ENCODE assay signal across 8 cellular contexts in the genomic region with DNA sequence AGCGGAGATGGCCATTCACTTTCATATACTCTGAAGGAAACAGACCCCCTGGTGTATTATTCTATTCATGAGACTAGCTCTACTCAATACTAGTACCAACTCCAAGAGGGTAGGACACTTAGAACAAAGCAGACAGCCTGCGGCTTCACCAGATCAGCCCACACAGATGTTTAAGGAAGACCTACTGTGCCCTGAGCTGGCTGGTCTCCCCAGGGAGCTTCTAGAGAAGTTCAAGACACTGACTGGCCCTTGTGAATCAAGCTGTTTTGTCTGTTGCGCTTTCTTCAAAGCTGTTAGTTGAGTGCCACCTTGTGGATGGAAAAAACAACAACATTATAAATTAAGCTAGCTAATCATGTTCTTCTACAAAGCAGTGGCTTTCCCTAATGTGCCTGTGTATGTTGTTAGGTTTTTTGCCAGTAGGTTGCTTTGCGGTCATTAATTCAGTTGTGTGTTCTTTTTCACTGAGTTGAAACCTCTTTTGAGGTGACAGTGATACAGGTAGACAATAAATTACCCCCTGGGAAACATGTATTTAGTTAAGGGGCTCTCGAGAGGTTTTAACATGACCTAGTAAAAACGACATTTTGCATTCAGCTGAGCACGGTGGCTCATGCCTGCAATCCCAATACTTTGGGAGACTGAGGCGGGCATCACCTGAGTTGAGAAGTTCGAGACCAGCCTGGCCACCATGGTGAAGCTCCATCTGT.
DNase-seq lines count a peak whose midpoint lies in the region; ATAC-seq and TF ChIP-seq lines count a peak whose summit lies in the region.

No MANE protein-coding gene starts in this region.

- H3K36me3 ChIP-seq in DOHH2 (ENCODE audit: control insufficient read depth, low read length): no peaks in the 10 kb centered on the region
- no peaks in the 10 kb centered on the region for H3K36me3 ChIP-seq in HAP-1 (replicated peaks)

- peaks cover 23% of the 10 kb centered on the region; the same call in 1 of the 2 replicates for H3K27me3 ChIP-seq in DOHH2 (ENCODE audit: control insufficient read depth, low read length)
- no peaks in the 10 kb centered on the region for H3K27me3 ChIP-seq in HAP-1 (ENCODE audit: low read depth)

- H3K9me2 ChIP-seq in DOHH2 (replicated peaks; ENCODE audit: control insufficient read depth, low read length): no peaks in the 10 kb centered on the region

- in situ Hi-C loops in HAP-1 (cut with MboI; ENCODE audit: low sequenced_read_pairs): loop anchor here (25.0 kb wide), 1 partner anchor 1040 kb away; no protein-coding TSS in a partner anchor

- TF ChIP-seq CTCF in DOHH2 (IDR thresholded peaks at IDR 0.05; ENCODE audit: low read depth, low read length, poor library complexity, severe bottlenecking) (peak; percentile 63), fibroblast of pulmonary artery (IDR thresholded peaks at IDR 0.05; ENCODE audit: low read length, missing control alignments) (peak; percentile 58)

- H3K9me3 ChIP-seq in DOHH2 (ENCODE audit: control insufficient read depth, insufficient read depth, low read length) (no peaks in the 10 kb centered on the region), HAP-1 (no peaks in the 10 kb centered on the region)

- no peaks in the 10 kb centered on the region for H3K79me2 ChIP-seq in DOHH2 (ENCODE audit: control insufficient read depth, low read length)

- DNase-seq in HAP-1 (ENCODE audit: low spot score in 2 of 2) (peak; percentile 72 to 89), NCI-H2029 treated with DMSO at 0.1 percent for 48 hours (lab: John Stamatoyannopoulos, UW) (peak; percentile 40), SW480 (ENCODE audit: low spot score) (peak; percentile 58), fibroblast of pulmonary artery (ENCODE audit: low read depth) (peak; percentile 92), non-pigmented ciliary epithelial cell (ENCODE audit: low read depth) (peak; percentile 68)

- H3K4me1 ChIP-seq in DOHH2 (ENCODE audit: control insufficient read depth, low read length) (peaks cover 3% of the 10 kb centered on the region; the same call in 1 of the 2 replicates), HAP-1 (peaks cover 16% of the 10 kb centered on the region)

- H3K4me3 ChIP-seq in DOHH2 (ENCODE audit: low read length) (no peak overlapping the region), HAP-1 (no peak overlapping the region), fibroblast of pulmonary artery (replicated peaks; ENCODE audit: low read depth, low read length) (no peak overlapping the region)

- H3K27ac ChIP-seq in DOHH2 (ENCODE audit: low read depth, low read length): no peak overlapping the region

- no peaks in the 10 kb centered on the region for H4K20me1 ChIP-seq in DOHH2 (ENCODE audit: control insufficient read depth, insufficient read depth, low read depth, low read length)

- H3F3A ChIP-seq in DOHH2 (ENCODE audit: control insufficient read depth, insufficient read depth): no peaks in the 10 kb centered on the region

- no peak overlapping the region for H3K4me2 ChIP-seq in DOHH2 (ENCODE audit: low read length)

- ATAC-seq in GM19035 (IDR thresholded peaks at IDR 0.05; ENCODE audit: unreplicated experiment): no peak
- no peak for ATAC-seq in GM21367 (IDR thresholded peaks at IDR 0.05; ENCODE audit: unreplicated experiment)

Comparison
In these comparisons a context has a peak if more than half of its experiments do, and no peak if none do; other contexts are left out.
1. DNase-seq: peak in every context shown above with its lines; median percentile 92 in fibroblast of pulmonary artery; 80 in HAP-1; 68 in non-pigmented ciliary epithelial cell; 58 in SW480; 40 in NCI-H2029 treated with DMSO at 0.1 percent for 48 hours.